In the genomic region with DNA sequence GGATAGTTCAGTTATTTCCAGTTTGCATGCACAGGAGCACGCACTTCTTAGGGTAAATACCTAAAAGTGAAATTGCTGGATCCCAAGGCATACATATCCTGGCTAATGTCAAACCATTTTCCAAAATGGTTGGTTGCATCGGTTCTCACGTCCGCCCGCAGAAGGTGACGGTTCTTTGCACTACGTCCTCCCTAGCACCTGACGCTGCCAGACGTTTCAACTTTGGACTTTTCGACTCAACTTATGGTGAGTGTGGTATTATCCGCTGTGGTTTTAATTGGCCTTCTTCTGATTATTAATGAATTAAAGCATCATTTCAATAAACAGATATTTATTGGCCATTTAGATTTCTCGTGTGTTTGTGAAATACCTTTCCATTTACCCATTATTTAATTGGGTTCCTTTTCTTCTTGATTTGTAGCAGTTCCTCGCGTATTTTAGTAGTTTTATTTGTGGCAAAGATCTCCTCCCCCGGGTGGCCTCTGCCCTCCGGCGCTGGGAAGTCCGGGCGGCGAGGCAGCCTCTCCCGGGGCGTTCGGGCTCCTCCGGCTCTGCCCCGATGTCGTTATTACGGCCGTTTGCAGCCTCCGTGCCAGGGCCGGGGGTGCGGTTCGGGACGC, we compare ENCODE assay signal across 8 cellular contexts. TPM values are rescaled to one million over a fixed set of nuclear protein-coding genes. Genes with fewer than 3 reads are reported as not detected.
DNase-seq lines count a peak whose midpoint lies in the region; ATAC-seq, FAIRE-seq and TF ChIP-seq lines count a peak whose summit lies in the region.

A gene (plus strand): TSS at position 571 of the 620 bp plus-strand sequence. CDS start 3,091 bp downstream, outside the sequence.

- TF ChIP-seq POLR2A in lower leg skin (IDR thresholded peaks at IDR 0.05) = no peak
- TF ChIP-seq POLR2A in tibial nerve (IDR thresholded peaks at IDR 0.05) = no peak

- H3K4me1 ChIP-seq in astrocyte (ENCODE audit: insufficient read depth, low read length) = peaks cover 10% of the 10 kb centered on the region
- peaks cover 0 to 17% (median 2%) of the 10 kb centered on the region in 4 donors for H3K4me1 ChIP-seq in tibial nerve

- peak within 1 kb of the TSS; percentile 70 for H3K4me3 ChIP-seq in astrocyte (ENCODE audit: insufficient read depth, low read depth, low read length)
- H3K4me3 ChIP-seq in lower leg skin (ENCODE audit: low read depth, poor library complexity, severe bottlenecking) = peak within 1 kb of the TSS; percentile 40
- peak within 1 kb of the TSS; percentile 75 to 83 (median 79) for H3K4me3 ChIP-seq in tibial nerve

- no peak for FAIRE-seq in astrocyte (lab: Jason Lieb, UNC)

- DNase-seq in activated T-cell treated with anti-CD3 and anti-CD28 coated beads, Interleukin-2, amount 50 U/mL, for 72 hours = no peak
- DNase-seq in activated T-cell treated with anti-CD3 and anti-CD28 coated beads, Interleukin-2, amount 50 U/mL, for 48 hours = no peak
- DNase-seq in astrocyte (ENCODE audit: low read depth) = no peak
- DNase-seq in lower leg skin (ENCODE audit: low spot score in 2 of 2) = no peak
- peak in 1 of 2 donors; percentile 12 for DNase-seq in tibial nerve (ENCODE audit: low spot score in 2 of 2)
- no peak for DNase-seq in A172 (ENCODE audit: low spot score)
- no peak for DNase-seq in stimulated activated CD4-positive, alpha-beta T cell treated with anti-CD3 and anti-CD28 coated beads, Interleukin-2, amount 100 ng/mL, for 24 hours

- peak within 1 kb of the TSS; percentile 93 for H2AFZ ChIP-seq in astrocyte (ENCODE audit: low read depth, low read length)

- H3K27me3 ChIP-seq in astrocyte (ENCODE audit: insufficient read depth, low read length) = peaks cover 2% of the 10 kb centered on the region
- H3K27me3 ChIP-seq in tibial nerve = no peaks in the 10 kb centered on the region

- no peak for TF ChIP-seq EP300 in tibial nerve (IDR thresholded peaks at IDR 0.05)

- H3K27ac ChIP-seq in astrocyte (ENCODE audit: low read depth, low read length) (peak within 1 kb of the TSS; percentile 71), tibial nerve (peak within 1 kb of the TSS; percentile 87 to 95 (median 92))

- intact Hi-C loops in lower leg skin (cut with DNase I; ENCODE audit: low total_unique reads) = no loop called here

- H3K9me3 Mint-ChIP-seq in activated T-cell treated with anti-CD3 and anti-CD28 coated beads, Interleukin-2, amount 50 U/mL, for 72 hours = no peaks in the 10 kb centered on the region
- H3K9me3 Mint-ChIP-seq in astrocyte (ENCODE audit: unreplicated experiment) = no peaks in the 10 kb centered on the region

- H3K36me3 ChIP-seq in astrocyte (ENCODE audit: insufficient read depth, low read length) (no peaks in the 10 kb centered on the region), tibial nerve (peaks cover 0 to 9% (median 0%) of the 10 kb centered on the region in 3 donors)

- peak within 1 kb of the TSS; percentile 78 for H3K9ac ChIP-seq in astrocyte (ENCODE audit: low read length)

- H3K79me2 ChIP-seq in astrocyte (ENCODE audit: insufficient read depth, low read length) = no peaks in the 10 kb centered on the region

- peaks cover 10% of the 10 kb centered on the region for H3K27me3 Mint-ChIP-seq in activated T-cell treated with anti-CD3 and anti-CD28 coated beads, Interleukin-2, amount 50 U/mL, for 72 hours (ENCODE audit: low read depth)
- peaks cover 9% of the 10 kb centered on the region for H3K27me3 Mint-ChIP-seq in astrocyte (ENCODE audit: low read depth, unreplicated experiment)

- peak within 1 kb of the TSS; percentile 83 for H3K27ac Mint-ChIP-seq in activated T-cell treated with anti-CD3 and anti-CD28 coated beads, Interleukin-2, amount 50 U/mL, for 72 hours
- peak within 1 kb of the TSS; percentile 95 for H3K27ac Mint-ChIP-seq in astrocyte (ENCODE audit: unreplicated experiment)

- 27 to 41% methylated on average over 23 to 33 of the region's 33 CpGs for whole genome bisulfite sequencing in lower leg skin, 2 donors
- WGBS in tibial nerve, 2 donors = 28 to 30% methylated on average over 33 of the region's 33 CpGs

- TF ChIP-seq CTCF in astrocyte (IDR thresholded peaks at IDR 0.05; ENCODE audit: insufficient read depth, low read depth, low read length) (no peak), lower leg skin (IDR thresholded peaks at IDR 0.05) (no peak), tibial nerve (IDR thresholded peaks at IDR 0.05) (no peak)

- H3K9me3 ChIP-seq in astrocyte (ENCODE audit: insufficient read depth, low read depth, low read length) (no peaks in the 10 kb centered on the region), tibial nerve (no peaks in the 10 kb centered on the region)

- no peaks in the 10 kb centered on the region for H4K20me1 ChIP-seq in astrocyte (ENCODE audit: insufficient read depth, low read length)

- H3K4me2 ChIP-seq in astrocyte (ENCODE audit: low read length) = peak within 1 kb of the TSS; percentile 88

- H3K4me1 Mint-ChIP-seq in activated T-cell treated with anti-CD3 and anti-CD28 coated beads, Interleukin-2, amount 50 U/mL, for 72 hours (ENCODE audit: low read depth) = peaks cover 34% of the 10 kb centered on the region
- peaks cover 10% of the 10 kb centered on the region for H3K4me1 Mint-ChIP-seq in astrocyte (ENCODE audit: low read depth, unreplicated experiment)

- H3K36me3 Mint-ChIP-seq in activated T-cell treated with anti-CD3 and anti-CD28 coated beads, Interleukin-2, amount 50 U/mL, for 72 hours (ENCODE audit: insufficient read depth in 2 of 2) = no peaks in the 10 kb centered on the region
- H3K36me3 Mint-ChIP-seq in astrocyte (ENCODE audit: low read depth, unreplicated experiment) = no peaks in the 10 kb centered on the region

- no peak for ATAC-seq in activated T-cell treated with anti-CD3 and anti-CD28 coated beads, Interleukin-2, amount 50 U/mL, for 72 hours (replicated peaks in 1 of 2)
- ATAC-seq in GM18498 (IDR thresholded peaks at IDR 0.05; ENCODE audit: unreplicated experiment) = no peak

- peak within 1 kb of the TSS; percentile 89 for H3K4me3 Mint-ChIP-seq in activated T-cell treated with anti-CD3 and anti-CD28 coated beads, Interleukin-2, amount 50 U/mL, for 72 hours
- H3K4me3 Mint-ChIP-seq in astrocyte (ENCODE audit: unreplicated experiment) = peak within 1 kb of the TSS; percentile 88

RNA-seq across cellular contexts. Expression of the gene that starts here (rescaled TPM):
- total RNA-seq in activated T-cell treated with anti-CD3 and anti-CD28 coated beads, Interleukin-2, amount 50 U/mL, for 72 hours = 1 to 10 TPM; 5.5 to 6.0 TPM
- total RNA-seq in astrocyte (2.7 and 3.9 TPM in 2 replicates), lower leg skin (1 to 10 TPM; 2.5 to 4.2 (median 3.2) TPM), tibial nerve (10 to 100 TPM; 13.4 to 17.3 (median 14.1) TPM)
- total RNA-seq in A172 (2014; rRNA removed; shearing (Covaris generic)) = 0.64 and 1.6 TPM in 2 replicates
